ENCODE assay signal across 20 cellular contexts in genomic region chr16:12239226-12239625, GRCh38.
"Had no signal": no experiment of that assay in that cellular context is flagged by ENCODE, and none has a peak within 500 bp of the region (broad histone marks: within the 10 kb centered on the region; RNA-seq: fewer than 3 reads in every experiment).

No MANE protein-coding gene starts in this region.

- H3K4me2 ChIP-seq: smooth muscle cell had no signal

- DNase-seq: activated CD4-positive, alpha-beta T cell treated with anti-CD3 and anti-CD28 coated beads, Interleukin-2, amount 10 ng/mL, durations not matched to agents 24 days and 14 days; activated CD8-positive, alpha-beta memory T cell treated with anti-CD3 and anti-CD28 coated beads, Interleukin-2, amount 10 ng/mL, durations not matched to agents 7 days and 5 days; activated CD8-positive, alpha-beta T cell treated with anti-CD3 and anti-CD28 coated beads for 36 hours; activated gamma-delta T cell; activated naive CD4-positive, alpha-beta T cell treated with anti-CD3 and anti-CD28 coated beads, Interleukin-2, amount 50 U/mL, for 16 hours; activated naive CD8-positive, alpha-beta T cell treated with anti-CD3 and anti-CD28 coated beads, Interleukin-2, amount 50 U/mL, for 24 hours; activated T-cell treated with anti-CD3 and anti-CD28 coated beads for 4 hours; heart left ventricle; islet precursor cell; left cardiac atrium; occipital lobe; posterior cingulate gyrus; stimulated activated CD4-positive, alpha-beta T cell treated with anti-CD3 and anti-CD28 coated beads, Interleukin-15, amount 100 ng/mL, for 24 hours; stimulated activated CD8-positive, alpha-beta memory T cell treated with anti-CD3 and anti-CD28 coated beads, Interleukin-4, amount 100 ng/mL, for 48 hours; stimulated activated naive B cell treated with anti-CD40 and anti-IgM and Interleukin-4, amounts not matched to agents 10 μg/mL and 1 μg/mL and 100 μg/mL, for 72 hours; trophoblast cell; uterus had no signal

- H3K4me1 ChIP-seq: uterus had no signal

- H3K36me3 ChIP-seq: cardiac muscle cell, heart left ventricle, uterus had no signal

- H3K4me3 ChIP-seq: cardiac muscle cell, smooth muscle cell, uterus had no signal

- H3K27ac ChIP-seq: cardiac muscle cell, epithelial cell of prostate, uterus had no signal

- H3K9me3 ChIP-seq: heart left ventricle, uterus had no signal

- H3K27me3 ChIP-seq: cardiac muscle cell, heart left ventricle, uterus had no signal
